In the genomic region with DNA sequence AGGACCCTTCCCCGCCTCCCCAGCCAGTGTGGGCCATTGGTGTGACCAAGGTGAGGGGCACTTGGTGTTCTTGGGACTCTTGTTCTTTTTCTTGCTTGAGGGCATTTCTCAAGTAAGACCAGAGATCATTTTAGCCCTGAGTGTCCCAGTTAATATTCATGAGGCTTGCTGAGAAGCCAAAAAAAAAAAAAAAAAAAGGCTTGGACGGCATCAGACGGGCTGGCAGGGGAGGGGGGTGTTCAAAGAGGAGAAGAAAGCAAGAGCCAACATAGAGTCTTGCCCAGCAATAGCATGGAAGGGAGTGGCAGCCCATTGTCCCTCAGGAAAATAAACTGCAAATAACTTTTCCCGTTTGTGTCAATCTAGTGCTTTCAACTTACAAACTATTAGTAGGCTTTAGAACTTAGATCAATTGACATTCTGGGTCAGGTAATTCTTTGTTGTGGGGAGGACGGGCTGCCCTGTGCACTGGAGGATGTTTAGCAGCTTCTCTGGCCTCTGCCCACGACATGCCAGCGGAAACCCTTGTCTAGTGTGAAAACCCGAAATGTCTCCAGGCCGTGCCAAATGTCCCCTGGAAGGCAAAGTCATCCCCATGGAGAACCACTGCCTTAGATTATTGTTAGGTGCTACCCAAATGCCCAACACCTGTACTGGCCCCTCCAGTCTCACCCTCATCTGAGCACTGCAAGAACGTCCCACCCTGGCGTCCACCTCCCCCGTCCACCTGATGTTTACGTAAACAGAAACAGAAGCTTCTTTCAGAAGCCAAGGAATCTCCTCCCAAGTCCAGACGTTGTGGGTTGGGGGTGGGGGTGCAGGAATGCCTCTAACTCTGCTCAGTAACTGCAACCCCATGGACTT, we compare ENCODE assay signal across 1 cellular context.
TF ChIP-seq lines count a peak whose summit lies in the region.

No MANE protein-coding gene starts in this region.

TF ChIP-seq in WTC11, 78 proteins besides CTCF, POLR2A, EP300 and RAD21 (continued from another document):
- no peak for TF ChIP-seq ZMAT4 (CRISPR knock-in tag; IDR thresholded peaks at IDR 0.05)
- TF ChIP-seq, protein P1, sequence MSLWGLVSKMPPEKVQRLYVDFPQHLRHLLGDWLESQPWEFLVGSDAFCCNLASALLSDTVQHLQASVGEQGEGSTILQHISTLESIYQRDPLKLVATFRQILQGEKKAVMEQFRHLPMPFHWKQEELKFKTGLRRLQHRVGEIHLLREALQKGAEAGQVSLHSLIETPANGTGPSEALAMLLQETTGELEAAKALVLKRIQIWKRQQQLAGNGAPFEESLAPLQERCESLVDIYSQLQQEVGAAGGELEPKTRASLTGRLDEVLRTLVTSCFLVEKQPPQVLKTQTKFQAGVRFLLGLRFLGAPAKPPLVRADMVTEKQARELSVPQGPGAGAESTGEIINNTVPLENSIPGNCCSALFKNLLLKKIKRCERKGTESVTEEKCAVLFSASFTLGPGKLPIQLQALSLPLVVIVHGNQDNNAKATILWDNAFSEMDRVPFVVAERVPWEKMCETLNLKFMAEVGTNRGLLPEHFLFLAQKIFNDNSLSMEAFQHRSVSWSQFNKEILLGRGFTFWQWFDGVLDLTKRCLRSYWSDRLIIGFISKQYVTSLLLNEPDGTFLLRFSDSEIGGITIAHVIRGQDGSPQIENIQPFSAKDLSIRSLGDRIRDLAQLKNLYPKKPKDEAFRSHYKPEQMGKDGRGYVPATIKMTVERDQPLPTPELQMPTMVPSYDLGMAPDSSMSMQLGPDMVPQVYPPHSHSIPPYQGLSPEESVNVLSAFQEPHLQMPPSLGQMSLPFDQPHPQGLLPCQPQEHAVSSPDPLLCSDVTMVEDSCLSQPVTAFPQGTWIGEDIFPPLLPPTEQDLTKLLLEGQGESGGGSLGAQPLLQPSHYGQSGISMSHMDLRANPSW (CRISPR knock-in tag; conservative IDR thresholded peaks at IDR 0.05; ENCODE audit: low read depth) = no peak
- TF ChIP-seq, protein P2, sequence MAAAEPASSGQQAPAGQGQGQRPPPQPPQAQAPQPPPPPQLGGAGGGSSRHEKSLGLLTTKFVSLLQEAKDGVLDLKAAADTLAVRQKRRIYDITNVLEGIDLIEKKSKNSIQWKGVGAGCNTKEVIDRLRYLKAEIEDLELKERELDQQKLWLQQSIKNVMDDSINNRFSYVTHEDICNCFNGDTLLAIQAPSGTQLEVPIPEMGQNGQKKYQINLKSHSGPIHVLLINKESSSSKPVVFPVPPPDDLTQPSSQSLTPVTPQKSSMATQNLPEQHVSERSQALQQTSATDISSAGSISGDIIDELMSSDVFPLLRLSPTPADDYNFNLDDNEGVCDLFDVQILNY (CRISPR knock-in tag; IDR thresholded peaks at IDR 0.05) = no peak
- TF ChIP-seq, protein P3, sequence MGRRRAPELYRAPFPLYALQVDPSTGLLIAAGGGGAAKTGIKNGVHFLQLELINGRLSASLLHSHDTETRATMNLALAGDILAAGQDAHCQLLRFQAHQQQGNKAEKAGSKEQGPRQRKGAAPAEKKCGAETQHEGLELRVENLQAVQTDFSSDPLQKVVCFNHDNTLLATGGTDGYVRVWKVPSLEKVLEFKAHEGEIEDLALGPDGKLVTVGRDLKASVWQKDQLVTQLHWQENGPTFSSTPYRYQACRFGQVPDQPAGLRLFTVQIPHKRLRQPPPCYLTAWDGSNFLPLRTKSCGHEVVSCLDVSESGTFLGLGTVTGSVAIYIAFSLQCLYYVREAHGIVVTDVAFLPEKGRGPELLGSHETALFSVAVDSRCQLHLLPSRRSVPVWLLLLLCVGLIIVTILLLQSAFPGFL (CRISPR knock-in tag; IDR thresholded peaks at IDR 0.05; ENCODE audit: borderline replicate concordance) = no peak
- TF ChIP-seq TCF7 (CRISPR knock-in tag; IDR thresholded peaks at IDR 0.05; ENCODE audit: low read depth) = no peak
- no peak for TF ChIP-seq ELF4 (CRISPR knock-in tag; IDR thresholded peaks at IDR 0.05; ENCODE audit: low read depth)
- no peak for TF ChIP-seq ZNF317 (CRISPR knock-in tag; IDR thresholded peaks at IDR 0.05; ENCODE audit: borderline replicate concordance, low read depth)
- TF ChIP-seq, protein P4, sequence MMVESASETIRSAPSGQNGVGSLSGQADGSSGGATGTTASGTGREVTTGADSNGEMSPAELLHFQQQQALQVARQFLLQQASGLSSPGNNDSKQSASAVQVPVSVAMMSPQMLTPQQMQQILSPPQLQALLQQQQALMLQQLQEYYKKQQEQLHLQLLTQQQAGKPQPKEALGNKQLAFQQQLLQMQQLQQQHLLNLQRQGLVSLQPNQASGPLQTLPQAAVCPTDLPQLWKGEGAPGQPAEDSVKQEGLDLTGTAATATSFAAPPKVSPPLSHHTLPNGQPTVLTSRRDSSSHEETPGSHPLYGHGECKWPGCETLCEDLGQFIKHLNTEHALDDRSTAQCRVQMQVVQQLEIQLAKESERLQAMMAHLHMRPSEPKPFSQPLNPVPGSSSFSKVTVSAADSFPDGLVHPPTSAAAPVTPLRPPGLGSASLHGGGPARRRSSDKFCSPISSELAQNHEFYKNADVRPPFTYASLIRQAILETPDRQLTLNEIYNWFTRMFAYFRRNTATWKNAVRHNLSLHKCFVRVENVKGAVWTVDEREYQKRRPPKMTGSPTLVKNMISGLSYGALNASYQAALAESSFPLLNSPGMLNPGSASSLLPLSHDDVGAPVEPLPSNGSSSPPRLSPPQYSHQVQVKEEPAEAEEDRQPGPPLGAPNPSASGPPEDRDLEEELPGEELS (CRISPR knock-in tag; IDR thresholded peaks at IDR 0.05) = no peak
- no peak for TF ChIP-seq HMGA2 (CRISPR knock-in tag; IDR thresholded peaks at IDR 0.05)
